ENCODE assay signal across 8 cellular contexts in genomic region chr7:67371429-67372305, GRCh38.
DNase-seq lines count a peak whose midpoint lies in the region; TF ChIP-seq lines count a peak whose summit lies in the region.

No MANE protein-coding gene starts in this region.

- H3K27me3 Mint-ChIP-seq in H9 (ENCODE audit: low read depth) (peaks cover 30% of the 10 kb centered on the region), progenitor cell of endocrine pancreas (peaks cover 4% of the 10 kb centered on the region)
- peaks cover 9% of the 10 kb centered on the region for H3K27me3 Mint-ChIP-seq in activated naive CD4-positive, alpha-beta T cell treated with anti-CD3 and anti-CD28 coated beads for 36 hours (ENCODE audit: low read depth)

- H3K9me2 ChIP-seq in MM.1S (replicated peaks; ENCODE audit: insufficient read depth, low read length) = no peaks in the 10 kb centered on the region

- H2BK12ac ChIP-seq in H9 (ENCODE audit: insufficient read length, low read depth, low read length) = no peak overlapping the region

- H3K79me2 ChIP-seq in H9 (ENCODE audit: insufficient read depth, low read length) (no peaks in the 10 kb centered on the region), MM.1S (ENCODE audit: low read length) (no peaks in the 10 kb centered on the region)

- H3K23ac ChIP-seq in H9 (ENCODE audit: insufficient read length, low read depth, low read length) = no peak overlapping the region

- H2BK20ac ChIP-seq in H9 (ENCODE audit: low read depth, low read length, poor library complexity, severe bottlenecking) = no peak overlapping the region

- no peak overlapping the region; a peak in 1 of 7 replicates for H3K27ac Mint-ChIP-seq in H9
- no peak overlapping the region for H3K27ac Mint-ChIP-seq in activated naive CD4-positive, alpha-beta T cell treated with anti-CD3 and anti-CD28 coated beads for 36 hours
- H3K27ac Mint-ChIP-seq in progenitor cell of endocrine pancreas = no peak overlapping the region

- H3K36me3 ChIP-seq in MM.1S (replicated peaks; ENCODE audit: insufficient read depth, low read length) (no peaks in the 10 kb centered on the region), SJSA1 (no peaks in the 10 kb centered on the region)

- no peak overlapping the region for H2AK5ac ChIP-seq in H9 (ENCODE audit: insufficient read length, low read length)

- H4K5ac ChIP-seq in H9 (ENCODE audit: insufficient read length, low read depth, low read length) = no peak overlapping the region

- H3K23me2 ChIP-seq in H9 (ENCODE audit: insufficient read length, low read depth, low read length, poor library complexity, severe bottlenecking) = no peaks in the 10 kb centered on the region

- WGBS in H9 (ENCODE audit: extremely low coverage, insufficient read length, low lambda C conversion rate) = no CpG with 5 or more reads among the region's 18 CpGs

- no peak overlapping the region for H4K91ac ChIP-seq in H9 (ENCODE audit: insufficient read length, low read depth, low read length)

- no peaks in the 10 kb centered on the region for H4K20me1 ChIP-seq in H9 (ENCODE audit: control insufficient read depth, insufficient read depth, insufficient read length)
- H4K20me1 ChIP-seq in MM.1S (ENCODE audit: insufficient read depth, low read length) = no peaks in the 10 kb centered on the region

- H3K4me2 ChIP-seq in H9 (ENCODE audit: insufficient read depth, insufficient read length, low read length) (no peak overlapping the region), MM.1S (ENCODE audit: low read depth, low read length) (no peak overlapping the region)

- no peak overlapping the region for H2BK5ac ChIP-seq in H9 (ENCODE audit: insufficient read length, low read length)

- H3K4me3 ChIP-seq in MM.1S (ENCODE audit: low read length) (no peak overlapping the region), SJSA1 (no peak overlapping the region)

- no peak overlapping the region for H3K14ac ChIP-seq in H9 (ENCODE audit: insufficient read depth, low read length)

- H2AFZ ChIP-seq in H9 (ENCODE audit: low read length) = no peak overlapping the region
- H2AFZ ChIP-seq in MM.1S (ENCODE audit: low read length) = peak overlapping the region; percentile 36; the same call in 1 of the 2 replicates

- H3K79me1 ChIP-seq in H9 (ENCODE audit: insufficient read depth, low read depth, low read length, poor library complexity, severe bottlenecking) = no peaks in the 10 kb centered on the region

- H2BK120ac ChIP-seq in H9 (ENCODE audit: low read depth, low read length, poor library complexity, severe bottlenecking) = no peak overlapping the region

- H3K27ac ChIP-seq in H9 (ENCODE audit: insufficient read length, low read depth, low read length) (no peak overlapping the region), MM.1S (ENCODE audit: low read length) (no peak overlapping the region), SJSA1 (no peak overlapping the region)

- H3K27me3 ChIP-seq in H9 (ENCODE audit: insufficient read depth, low read length) = no peaks in the 10 kb centered on the region
- no peaks in the 10 kb centered on the region for H3K27me3 ChIP-seq in MM.1S (replicated peaks; ENCODE audit: insufficient read depth, low read length)
- no peaks in the 10 kb centered on the region for H3K27me3 ChIP-seq in SJSA1 (replicated peaks)

- no peak overlapping the region for H3K56ac ChIP-seq in H9 (ENCODE audit: insufficient read length, low read depth, low read length)

- CTCF ChIA-PET in activated naive CD4-positive, alpha-beta T cell treated with anti-CD3 and anti-CD28 coated beads for 36 hours (lab: Charles Lee) = interaction anchor here (0.6 to 2.7 kb wide), 7 partner anchors 7 to 1528 kb away, joined by 3 to 11 read pairs (median 5); no protein-coding TSS in a partner anchor

- H3K18ac ChIP-seq in H9 (ENCODE audit: insufficient read length, low read depth, low read length) = no peak overlapping the region

- H3K36me3 Mint-ChIP-seq in H9 (ENCODE audit: insufficient read depth in 1 of 3, low read depth in 3 of 3) (peaks cover 5 to 24% (median 8%) of the 10 kb centered on the region in 3 experiments), progenitor cell of endocrine pancreas (ENCODE audit: insufficient read depth) (peaks cover 1% of the 10 kb centered on the region)
- H3K36me3 Mint-ChIP-seq in activated naive CD4-positive, alpha-beta T cell treated with anti-CD3 and anti-CD28 coated beads for 36 hours (ENCODE audit: low read depth) = no peaks in the 10 kb centered on the region

- no peak overlapping the region for H3K4me3 Mint-ChIP-seq in H9
- H3K4me3 Mint-ChIP-seq in activated naive CD4-positive, alpha-beta T cell treated with anti-CD3 and anti-CD28 coated beads for 36 hours = no peak overlapping the region
- no peak overlapping the region for H3K4me3 Mint-ChIP-seq in progenitor cell of endocrine pancreas (ENCODE audit: low read depth)

- H3T11ph ChIP-seq in H9 (ENCODE audit: low read length) = no peak overlapping the region

- H2BK15ac ChIP-seq in H9 (ENCODE audit: low read depth, low read length) = no peak overlapping the region

- TF ChIP-seq CTCF in GM10266 (IDR thresholded peaks at IDR 0.05; ENCODE audit: control insufficient read depth, insufficient read depth, low read depth, missing control alignments) = peak; percentile 85
- peak; percentile 88 for TF ChIP-seq CTCF in H9 (conservative IDR thresholded peaks at IDR 0.05)
- peak; percentile 80 for TF ChIP-seq CTCF in MM.1S (IDR thresholded peaks at IDR 0.05; ENCODE audit: low read length)
- peak; percentile 85 for TF ChIP-seq CTCF in progenitor cell of endocrine pancreas (IDR thresholded peaks at IDR 0.05; ENCODE audit: unreplicated experiment)

- no peaks in the 10 kb centered on the region for H3F3A ChIP-seq in MM.1S (ENCODE audit: insufficient read depth, low read length)

- DNase-seq in GM10266 (ENCODE audit: extremely low spot score) = peak; percentile 88
- peak; percentile 84 for DNase-seq in H9
- DNase-seq in MM.1S = peak; percentile 71
- DNase-seq in SJSA1 (ENCODE audit: low read depth in 1 of 2, low spot score in 2 of 2) = peak; percentile 59 to 60
- DNase-seq in activated naive CD4-positive, alpha-beta T cell treated with anti-CD3 and anti-CD28 coated beads for 36 hours = peak; percentile 60
- DNase-seq in glomerular visceral epithelial cell (ENCODE audit: extremely low spot score) = peak; percentile 73
- peak; percentile 64 for DNase-seq in progenitor cell of endocrine pancreas (ENCODE audit: low spot score, unreplicated experiment)
- no peak for DNase-seq in posterior vena cava (ENCODE audit: low spot score)

- no peaks in the 10 kb centered on the region for H3K9me3 ChIP-seq in H9 (ENCODE audit: control insufficient read depth, low read depth, low read length)
- H3K9me3 ChIP-seq in MM.1S (replicated peaks; ENCODE audit: insufficient read depth, low read length) = no peaks in the 10 kb centered on the region
- no peaks in the 10 kb centered on the region for H3K9me3 ChIP-seq in SJSA1 (replicated peaks)

- peaks cover 24 to 26% of the 10 kb centered on the region in 2 experiments for H3K9me3 Mint-ChIP-seq in H9
- H3K9me3 Mint-ChIP-seq in activated naive CD4-positive, alpha-beta T cell treated with anti-CD3 and anti-CD28 coated beads for 36 hours = peaks cover 8% of the 10 kb centered on the region
- H3K9me3 Mint-ChIP-seq in progenitor cell of endocrine pancreas (ENCODE audit: low read depth) = peaks cover 13% of the 10 kb centered on the region

- no peak overlapping the region for H4K8ac ChIP-seq in H9 (replicated peaks; ENCODE audit: insufficient read length, low read depth, low read length)

- intact Hi-C loops in activated naive CD4-positive, alpha-beta T cell treated with anti-CD3 and anti-CD28 coated beads for 36 hours (cut with micrococcal nuclease) = loop anchor here (10.0 kb wide), 2 partner anchors 113 to 253 kb away; no protein-coding TSS in a partner anchor
- intact Hi-C loops in posterior vena cava (cut with DNase I) = no loop called here

- H3K4me1 ChIP-seq in H9 (ENCODE audit: insufficient read depth, low read length) (no peaks in the 10 kb centered on the region), MM.1S (ENCODE audit: low read length) (no peaks in the 10 kb centered on the region), SJSA1 (replicated peaks) (no peaks in the 10 kb centered on the region)

- no peak overlapping the region for H3K9ac ChIP-seq in H9 (ENCODE audit: extremely low read depth, insufficient read length, low read length)
- H3K9ac ChIP-seq in MM.1S (ENCODE audit: low read length) = no peak overlapping the region

- H3K4ac ChIP-seq in H9 (ENCODE audit: low read depth, low read length) = no peak overlapping the region

- H3K4me1 Mint-ChIP-seq in H9 = no peaks in the 10 kb centered on the region
- H3K4me1 Mint-ChIP-seq in activated naive CD4-positive, alpha-beta T cell treated with anti-CD3 and anti-CD28 coated beads for 36 hours (ENCODE audit: low read depth) = no peaks in the 10 kb centered on the region
- no peaks in the 10 kb centered on the region for H3K4me1 Mint-ChIP-seq in progenitor cell of endocrine pancreas (ENCODE audit: low read depth)
